28 cellular contexts compared by ENCODE assay signal in the genomic region with DNA sequence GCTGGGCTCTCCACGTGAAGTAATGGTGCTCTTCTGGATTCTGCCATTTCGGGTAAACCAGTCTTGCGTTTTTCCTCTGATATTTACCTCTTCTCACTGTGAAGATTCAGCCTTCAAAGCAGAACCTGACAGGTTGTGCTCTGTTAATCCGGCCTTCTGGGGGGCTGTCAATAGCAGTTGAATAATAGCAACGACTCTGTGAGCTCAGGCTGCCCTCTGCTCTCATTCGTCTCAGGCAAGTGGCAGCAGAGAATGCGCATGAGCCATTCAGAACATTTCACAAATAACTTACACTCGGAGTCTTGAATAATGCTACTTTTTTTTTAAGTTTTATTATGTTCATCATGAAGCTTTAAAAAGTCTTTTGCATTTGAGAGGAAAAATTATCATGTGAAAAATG.
"Had no signal": no experiment of that assay in that cellular context is flagged by ENCODE, and none has a peak within 500 bp of the region (broad histone marks: within the 10 kb centered on the region; RNA-seq: fewer than 3 reads in every experiment).

No MANE protein-coding gene starts in this region.

- H3K27me3 Mint-ChIP-seq: activated B cell treated with CpG ODN at 0.5 μM for 24 hours; activated CD4-positive, alpha-beta T cell treated with anti-CD3 and anti-CD28 coated beads, Interleukin-2, amount 10 ng/mL, durations not matched to agents 24 days and 14 days; activated CD8-positive, alpha-beta memory T cell treated with anti-CD3 and anti-CD28 coated beads, Interleukin-2, amount 10 ng/mL, durations not matched to agents 7 days and 5 days; activated naive CD4-positive, alpha-beta T cell treated with anti-CD3 and anti-CD28 coated beads, Interleukin-2, amount 50 U/mL, for 24 hours; activated T-cell treated with anti-CD3 and anti-CD28 coated beads, Interleukin-2, amount 50 U/mL, for 24 hours; T-helper 17 cell had no signal

- H2AFZ ChIP-seq: PC-9 had no signal

- H3K36me3 ChIP-seq: ascending aorta had no signal

- H3K27ac ChIP-seq: ascending aorta, PC-9 had no signal

- H3K4me1 Mint-ChIP-seq: activated B cell treated with CpG ODN at 0.5 μM for 24 hours; activated CD4-positive, alpha-beta T cell treated with anti-CD3 and anti-CD28 coated beads, Interleukin-2, amount 10 ng/mL, durations not matched to agents 24 days and 14 days; activated CD8-positive, alpha-beta memory T cell treated with anti-CD3 and anti-CD28 coated beads, Interleukin-2, amount 10 ng/mL, durations not matched to agents 7 days and 5 days; activated naive CD4-positive, alpha-beta T cell treated with anti-CD3 and anti-CD28 coated beads, Interleukin-2, amount 50 U/mL, for 24 hours; T-helper 17 cell had no signal

- H3K27ac Mint-ChIP-seq: activated B cell treated with CpG ODN at 0.5 μM for 24 hours; activated CD4-positive, alpha-beta T cell treated with anti-CD3 and anti-CD28 coated beads, Interleukin-2, amount 10 ng/mL, durations not matched to agents 24 days and 14 days; activated CD8-positive, alpha-beta memory T cell treated with anti-CD3 and anti-CD28 coated beads, Interleukin-2, amount 10 ng/mL, durations not matched to agents 7 days and 5 days; activated naive CD4-positive, alpha-beta T cell treated with anti-CD3 and anti-CD28 coated beads, Interleukin-2, amount 50 U/mL, for 24 hours; activated T-cell treated with anti-CD3 and anti-CD28 coated beads, Interleukin-2, amount 50 U/mL, for 24 hours; activated T-helper 1 cell treated with anti-CD3 and anti-CD28 coated beads, Interleukin-12 subunit alpha, Interleukin-12 subunit beta, Interleukin-2, Interleukin-4 antibody, amounts not matched to agents 30 ng/mL and 10 ng/mL and 1 ng/mL, durations not matched to agents 14 hours and 24 hours and 36 hours; T-helper 17 cell had no signal

- H3K36me3 Mint-ChIP-seq: activated CD8-positive, alpha-beta memory T cell treated with anti-CD3 and anti-CD28 coated beads, Interleukin-2, amount 10 ng/mL, durations not matched to agents 7 days and 5 days; activated naive CD4-positive, alpha-beta T cell treated with anti-CD3 and anti-CD28 coated beads, Interleukin-2, amount 50 U/mL, for 24 hours; brain had no signal

- H3K4me3 Mint-ChIP-seq: activated B cell treated with CpG ODN at 0.5 μM for 24 hours; activated CD4-positive, alpha-beta T cell treated with anti-CD3 and anti-CD28 coated beads, Interleukin-2, amount 10 ng/mL, durations not matched to agents 24 days and 14 days; activated CD8-positive, alpha-beta memory T cell treated with anti-CD3 and anti-CD28 coated beads, Interleukin-2, amount 10 ng/mL, durations not matched to agents 7 days and 5 days; activated naive CD4-positive, alpha-beta T cell treated with anti-CD3 and anti-CD28 coated beads, Interleukin-2, amount 50 U/mL, for 24 hours; activated T-cell treated with anti-CD3 and anti-CD28 coated beads, Interleukin-2, amount 50 U/mL, for 24 hours; activated T-helper 1 cell treated with anti-CD3 and anti-CD28 coated beads, Interleukin-12 subunit alpha, Interleukin-12 subunit beta, Interleukin-2, Interleukin-4 antibody, amounts not matched to agents 30 ng/mL and 10 ng/mL and 1 ng/mL, durations not matched to agents 14 hours and 24 hours and 36 hours; T-helper 17 cell had no signal

- H3K4me2 ChIP-seq: PC-9 had no signal

- H3K4me1 ChIP-seq: ascending aorta had no signal

- H3K4me3 ChIP-seq: ascending aorta, K562, PC-9 had no signal

- ATAC-seq: activated CD8-positive, alpha-beta memory T cell treated with anti-CD3 and anti-CD28 coated beads, Interleukin-2, amount 10 ng/mL, durations not matched to agents 7 days and 5 days; K562; T-helper 17 cell had no signal

- H3K9me3 ChIP-seq: ascending aorta had no signal

- H3K27me3 ChIP-seq: ascending aorta had no signal

- DNase-seq: activated B cell treated with CpG ODN at 0.5 μM for 24 hours; activated CD4-positive, alpha-beta T cell treated with anti-CD3 and anti-CD28 coated beads for 1 hour; activated CD4-positive, alpha-beta T cell treated with anti-CD3 and anti-CD28 coated beads, Interleukin-2, amount 10 ng/mL, durations not matched to agents 24 days and 14 days; activated CD4-positive, alpha-beta T cell treated with anti-CD3 and anti-CD28 coated beads, Interleukin-2, amount 50 U/mL, for 48 hours; activated CD8-positive, alpha-beta memory T cell treated with anti-CD3 and anti-CD28 coated beads, Interleukin-2, amount 10 ng/mL, durations not matched to agents 7 days and 5 days; activated effector memory CD4-positive, alpha-beta T cell treated with Interleukin-2 at 50 U/mL for 16 hours; activated naive CD4-positive, alpha-beta T cell; activated T-cell treated with anti-CD3 and anti-CD28 coated beads, Interleukin-2, amount 50 U/mL, for 24 hours; amniotic stem cell; Karpas-422; MM.1S; NCI-H1105; NCI-H1436; NCI-H1694 treated with DMSO at 0.1 percent for 48 hours; NCI-H2029 treated with DMSO at 0.1 percent for 48 hours; NCI-H345; NCI-H510A; NCI-H526 treated with DMSO at 0.1 percent for 48 hours; NK-92 treated with Interleukin-12 subunit alpha and Interleukin-12 subunit beta, amount 100 ng/mL, for 24 hours; PC-9; SIG-M5; T-helper 17 cell; T-helper 9 cell had no signal

- H3K9me3 Mint-ChIP-seq: activated naive CD4-positive, alpha-beta T cell treated with anti-CD3 and anti-CD28 coated beads, Interleukin-2, amount 50 U/mL, for 24 hours; brain had no signal
